ENCODE assay signal across 10 cellular contexts in genomic region chr1:28244549-28245251, GRCh38. TPM values are rescaled to one million over a fixed set of nuclear protein-coding genes. Genes with fewer than 3 reads are reported as not detected.
DNase-seq lines count a peak whose midpoint lies in the region; ATAC-seq and TF ChIP-seq lines count a peak whose summit lies in the region.
"Had no signal": no experiment of that assay in that cellular context is flagged by ENCODE, and none has a peak within 500 bp of the region (broad histone marks: within the 10 kb centered on the region; RNA-seq: fewer than 3 reads in every experiment).

No MANE protein-coding gene starts in this region.

- TF ChIP-seq POLR2A in body of pancreas (IDR thresholded peaks at IDR 0.05): no peak

- H3K27me3 ChIP-seq in KMS-11 (ENCODE audit: insufficient read depth, low read depth): no peaks in the 10 kb centered on the region
- H3K27me3 ChIP-seq in body of pancreas: no peaks in the 10 kb centered on the region

- H3K27ac Mint-ChIP-seq in natural killer cell (peak overlapping the region; percentile 91 to 98), HFFc6 (no peak overlapping the region)

- WGBS in body of pancreas, 2 donors: 61 to 67% methylated on average over 13 of the region's 13 CpGs

- H3K36me3 Mint-ChIP-seq in natural killer cell (no peaks in the 10 kb centered on the region), HFFc6 (ENCODE audit: low read depth) (peaks cover 6% of the 10 kb centered on the region)

- no peak for TF ChIP-seq CTCF in GM12864 (IDR thresholded peaks at IDR 0.05; ENCODE audit: low read depth, low read length, missing control alignments)
- TF ChIP-seq CTCF in KMS-11 (conservative IDR thresholded peaks at IDR 0.05; ENCODE audit: low read depth, low read length): no peak
- no peak for TF ChIP-seq CTCF in body of pancreas (IDR thresholded peaks at IDR 0.05)
- TF ChIP-seq CTCF in natural killer cell (IDR thresholded peaks at IDR 0.05): no peak
- no peak for TF ChIP-seq CTCF in HFFc6 (IDR thresholded peaks at IDR 0.05)

- H3K4me1 Mint-ChIP-seq in natural killer cell (peaks cover 49 to 51% of the 10 kb centered on the region in 2 donors), HFFc6 (ENCODE audit: low read depth) (peaks cover 37% of the 10 kb centered on the region)

- no peak overlapping the region for H3K9ac ChIP-seq in KMS-11

- intact Hi-C loops in body of pancreas (cut with DNase I): loop anchor here (10.0 kb wide), 1 partner anchor 260 kb away; the partner anchor contains the start of gene RCC1
- intact Hi-C loops in natural killer cell (cut with micrococcal nuclease): loop anchor here (5.0 kb wide), 5 partner anchors 123 to 633 kb away; partner anchors contain the start of genes PHACTR4, RCC1, RNU11 and YTHDF2

- H3K9me3 ChIP-seq in body of pancreas: no peaks in the 10 kb centered on the region

- H2AFZ ChIP-seq in KMS-11 (ENCODE audit: low read depth): no peak overlapping the region

- H3K79me2 ChIP-seq in KMS-11 (ENCODE audit: insufficient read depth, low read depth): no peaks in the 10 kb centered on the region

- H4K20me1 ChIP-seq in KMS-11 (ENCODE audit: insufficient read depth): no peaks in the 10 kb centered on the region

- no peak overlapping the region for H3K27ac ChIP-seq in KMS-11
- H3K27ac ChIP-seq in body of pancreas: peak overlapping the region; percentile 73 to 90 (median 74)

- peak overlapping the region; percentile 70; the same call in 1 of the 2 replicates for H3K4me2 ChIP-seq in KMS-11

- H3K4me1 ChIP-seq in KMS-11 (ENCODE audit: low read depth, poor library complexity, severe bottlenecking): peaks cover 47% of the 10 kb centered on the region
- H3K4me1 ChIP-seq in body of pancreas: peaks cover 63% of the 10 kb centered on the region

- peak; percentile 89 for DNase-seq in GM12864 (ENCODE audit: low read depth)
- no peak for DNase-seq in body of pancreas
- DNase-seq in natural killer cell: no peak
- DNase-seq in NCI-H1105 (lab: John Stamatoyannopoulos, UW): no peak
- no peak for DNase-seq in NCI-H2196 treated with DMSO at 0.1 percent for 48 hours (lab: John Stamatoyannopoulos, UW; ENCODE audit: unreplicated experiment)
- no peak for DNase-seq in HFFc6
- DNase-seq: head of caudate nucleus, NCI-H1092 had no signal

- H3K4me3 Mint-ChIP-seq in natural killer cell: peak overlapping the region; percentile 78
- no peak overlapping the region for H3K4me3 Mint-ChIP-seq in HFFc6

- H3K36me3 ChIP-seq in KMS-11 (ENCODE audit: insufficient read depth): no peaks in the 10 kb centered on the region; the same call in 1 of the 2 replicates
- H3K36me3 ChIP-seq in body of pancreas (replicated peaks in 1 of 2; ENCODE audit: insufficient read depth in 1 of 2, low read depth in 2 of 2): no peaks in the 10 kb centered on the region

- H3K9me3 Mint-ChIP-seq in natural killer cell (no peaks in the 10 kb centered on the region), HFFc6 (peaks cover 3% of the 10 kb centered on the region; the same call in 1 of the 2 replicates)

- ATAC-seq in body of pancreas (no peak), natural killer cell (no peak), GM18502 (IDR thresholded peaks at IDR 0.05; ENCODE audit: poor library complexity, unreplicated experiment) (no peak)

- H3K4me3 ChIP-seq in GM12864 (ENCODE audit: low read depth, low read length) (peak overlapping the region; percentile 30; the same call in 1 of the 2 replicates), KMS-11 (IDR thresholded peaks at IDR 0.05; ENCODE audit: insufficient read depth, low read depth, low read length) (no peak overlapping the region), body of pancreas (no peak overlapping the region)

- H3K27me3 Mint-ChIP-seq in natural killer cell (ENCODE audit: low read depth in 2 of 2) (no peaks in the 10 kb centered on the region), HFFc6 (ENCODE audit: insufficient read depth) (peaks cover 4% of the 10 kb centered on the region)

RNA-seq across cellular contexts. Expression of gene ATP5IF1, which starts 8.8 kb away (rescaled TPM):
- 10 to 100 TPM; 62.0 to 93.4 TPM for total RNA-seq in body of pancreas
- total RNA-seq in natural killer cell: 100 to 1,000 TPM in 1 of 3 donors, 10 to 100 TPM in 2; 81.1 to 101 (median 91.1) TPM
- 100 to 1,000 TPM; 153 to 231 (median 216) TPM for total RNA-seq in HFFc6 (2021; fragmentation: NEBNext Ultra II Directional; extraction: Animal tissue kit (Norgen Biotek cat#: 25700))

RNA-seq across cellular contexts. Expression of gene DNAJC8, which starts 11.9 kb away (rescaled TPM):
- total RNA-seq in body of pancreas: 10 to 100 TPM; 18.7 to 53.1 TPM
- 10 to 100 TPM; 85.3 to 85.9 (median 85.4) TPM for total RNA-seq in natural killer cell
- 100 to 1,000 TPM; 101 to 112 (median 105) TPM for total RNA-seq in HFFc6 (2021; fragmentation: NEBNext Ultra II Directional; extraction: Animal tissue kit (Norgen Biotek cat#: 25700))

RNA-seq across cellular contexts. Expression of gene SESN2, which starts 14.6 kb away (rescaled TPM):
- total RNA-seq in body of pancreas (10 to 100 TPM in 1 of 2 donors, 1 to 10 TPM in 1; 8.2 to 12.5 TPM), natural killer cell (10 to 100 TPM; 21.0 to 30.3 (median 27.1) TPM)
- 10 to 100 TPM; 15.5 to 22.0 (median 17.4) TPM for total RNA-seq in HFFc6 (2021; fragmentation: NEBNext Ultra II Directional; extraction: Animal tissue kit (Norgen Biotek cat#: 25700))
